In genomic region chr10:123970207-123970926, GRCh38 we compare ENCODE assay signal across 1 cellular context.
TF ChIP-seq lines count a peak whose summit lies in the region.

No MANE protein-coding gene starts in this region.

TF ChIP-seq in GM23338, 12 proteins besides CTCF, POLR2A, EP300 and RAD21 (continued from another document):
- no peak for TF ChIP-seq ETS1 (IDR thresholded peaks at IDR 0.05)
- no peak for TF ChIP-seq STAT1 (IDR thresholded peaks at IDR 0.05; ENCODE audit: unreplicated experiment)
- no peak for TF ChIP-seq EZH2 (IDR thresholded peaks at IDR 0.05; ENCODE audit: low read depth, unreplicated experiment)
- no peak for TF ChIP-seq CREB1 (CRISPR knock-in tag; IDR thresholded peaks at IDR 0.05; ENCODE audit: low read depth)
- TF ChIP-seq ZNF462 (CRISPR knock-in tag; IDR thresholded peaks at IDR 0.05) = no peak
- no peak for TF ChIP-seq REST (IDR thresholded peaks at IDR 0.05; ENCODE audit: unreplicated experiment)
- no peak for TF ChIP-seq JUNB (IDR thresholded peaks at IDR 0.05; ENCODE audit: unreplicated experiment)
- no peak for TF ChIP-seq ZNF114 (CRISPR knock-in tag; IDR thresholded peaks at IDR 0.05)
- no peak for TF ChIP-seq EZH2phosphoT487 (IDR thresholded peaks at IDR 0.05; ENCODE audit: unreplicated experiment)
